11 cellular contexts compared by ENCODE assay signal in genomic region chr4:89134775-89135319, GRCh38. TPM values are rescaled to one million over a fixed set of nuclear protein-coding genes. Genes with fewer than 3 reads are reported as not detected.
DNase-seq lines count a peak whose midpoint lies in the region; TF ChIP-seq lines count a peak whose summit lies in the region.
"Had no signal": no experiment of that assay in that cellular context is flagged by ENCODE, and none has a peak within 500 bp of the region (broad histone marks: within the 10 kb centered on the region; RNA-seq: fewer than 3 reads in every experiment).

No MANE protein-coding gene starts in this region.

- no peaks in the 10 kb centered on the region for H3K4me1 ChIP-seq in uterus

- no peaks in the 10 kb centered on the region for H3K36me3 ChIP-seq in uterus

- no peak overlapping the region for H3K4me3 Mint-ChIP-seq in immature natural killer cell
- H3K4me3 Mint-ChIP-seq: central memory CD8-positive, alpha-beta T cell had no signal

- no peak for TF ChIP-seq POLR2A in uterus (IDR thresholded peaks at IDR 0.05)

- H3K4me3 ChIP-seq in uterus = no peak overlapping the region

- peaks cover 0 to 2% (median under 1%) of the 10 kb centered on the region in 3 donors for H3K27me3 Mint-ChIP-seq in immature natural killer cell (ENCODE audit: low read depth in 3 of 3)

- intact Hi-C loops in uterus (cut with DNase I; ENCODE audit: low total_unique reads) = no loop called here

- H3K27ac ChIP-seq in uterus = peak overlapping the region; percentile 48 to 54
- H3K27ac ChIP-seq: 22Rv1 had no signal

- H3K4me1 Mint-ChIP-seq in immature natural killer cell = no peaks in the 10 kb centered on the region
- H3K4me1 Mint-ChIP-seq: central memory CD8-positive, alpha-beta T cell had no signal

- no peaks in the 10 kb centered on the region for H3K9me3 Mint-ChIP-seq in immature natural killer cell
- H3K9me3 Mint-ChIP-seq: central memory CD8-positive, alpha-beta T cell had no signal

- TF ChIP-seq CTCF in uterus (IDR thresholded peaks at IDR 0.05) = no peak

- H3K27me3 ChIP-seq in uterus = no peaks in the 10 kb centered on the region

- no peak overlapping the region for H3K27ac Mint-ChIP-seq in immature natural killer cell

- DNase-seq in DMS 273 (lab: John Stamatoyannopoulos, UW; ENCODE audit: unreplicated experiment) (peak; percentile 44), DMS 273 treated with DMSO at 0.1 percent for 48 hours (lab: John Stamatoyannopoulos, UW) (no peak), dedifferentiated amniotic fluid mesenchymal stem cell (ENCODE audit: extremely low spot score) (peak; percentile 76), kidney tubule cell (ENCODE audit: low spot score) (peak; percentile 81), uterus (peak in 1 of 2 donors; percentile 30), 8988T (no peak), putamen (ENCODE audit: low spot score) (no peak), immature natural killer cell (no peak)
- DNase-seq: NCI-H345 had no signal

- H3K9me3 ChIP-seq in uterus = no peaks in the 10 kb centered on the region

- H3K36me3 Mint-ChIP-seq in immature natural killer cell = no peaks in the 10 kb centered on the region

RNA-seq across cellular contexts. Expression of gene TIGD2, which starts 23.5 kb away (rescaled TPM):
- total RNA-seq in uterus = 1 to 10 TPM in 3 of 4 donors, under 1 TPM in 1; 0.59 to 8.4 (median 3.3) TPM
- polyA plus RNA-seq in immature natural killer cell = 1 to 10 TPM; 2.0 to 7.4 (median 3.9) TPM

Comparison
In these comparisons a context has a peak if more than half of its experiments do, and no peak if none do; other contexts are left out.
1. DNase-seq: peak in DMS 273 (single experiment), dedifferentiated amniotic fluid mesenchymal stem cell (single experiment) and kidney tubule cell (single experiment); none in DMS 273 treated with DMSO at 0.1 percent for 48 hours (single experiment), 8988T (single experiment), putamen (single experiment) and immature natural killer cell (0 of 3).